11 cellular contexts compared by ENCODE assay signal in the genomic region with DNA sequence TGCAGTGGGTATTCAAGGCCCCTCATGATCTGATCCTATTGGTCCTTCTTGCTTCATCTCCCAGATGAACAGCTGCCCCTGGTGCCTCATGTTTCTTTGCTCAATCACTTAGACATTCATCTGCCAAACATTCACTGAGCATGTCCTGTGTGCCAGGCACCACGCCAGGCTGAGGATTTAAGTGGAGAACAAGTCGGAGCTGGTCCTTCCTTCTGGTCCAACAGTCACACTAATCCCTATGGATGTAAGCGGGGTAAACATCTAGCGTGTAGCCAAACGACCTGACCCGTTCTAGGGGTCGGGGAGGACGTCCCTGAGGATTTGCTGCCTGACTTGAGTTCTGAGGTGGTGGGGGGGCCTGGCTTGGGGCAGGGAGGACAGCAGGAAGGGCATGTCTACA. TPM values are rescaled to one million over a fixed set of nuclear protein-coding genes. Genes with fewer than 3 reads are reported as not detected.
DNase-seq lines count a peak whose midpoint lies in the region; ATAC-seq and TF ChIP-seq lines count a peak whose summit lies in the region.
"Had no signal": no experiment of that assay in that cellular context is flagged by ENCODE, and none has a peak within 500 bp of the region (broad histone marks: within the 10 kb centered on the region; RNA-seq: fewer than 3 reads in every experiment).

No MANE protein-coding gene starts in this region.

- H3K4me3 Mint-ChIP-seq in natural killer cell treated with Interleukin-12 subunit alpha and Interleukin-12 subunit beta and Interleukin-15 and Interleukin-18, amount 100 ng/mL, for 72 hours = no peak overlapping the region

- H3K4me1 Mint-ChIP-seq in natural killer cell treated with Interleukin-12 subunit alpha and Interleukin-12 subunit beta and Interleukin-15 and Interleukin-18, amount 100 ng/mL, for 72 hours (ENCODE audit: low read depth in 2 of 2) = peaks cover under 1 to 10% of the 10 kb centered on the region in 2 donors

- H3K9me3 Mint-ChIP-seq in natural killer cell treated with Interleukin-12 subunit alpha and Interleukin-12 subunit beta and Interleukin-15 and Interleukin-18, amount 100 ng/mL, for 72 hours = no peaks in the 10 kb centered on the region

- no peak overlapping the region for H3K4me3 ChIP-seq in fibroblast of pulmonary artery (replicated peaks; ENCODE audit: low read depth, low read length)

- H3K27ac Mint-ChIP-seq in natural killer cell treated with Interleukin-12 subunit alpha and Interleukin-12 subunit beta and Interleukin-15 and Interleukin-18, amount 100 ng/mL, for 72 hours = no peak overlapping the region

- no peak for TF ChIP-seq CTCF in fibroblast of pulmonary artery (IDR thresholded peaks at IDR 0.05; ENCODE audit: low read length, missing control alignments)

- H3K36me3 Mint-ChIP-seq in natural killer cell treated with Interleukin-12 subunit alpha and Interleukin-12 subunit beta and Interleukin-15 and Interleukin-18, amount 100 ng/mL, for 72 hours = peaks cover 4% of the 10 kb centered on the region

- H3K27me3 Mint-ChIP-seq in natural killer cell treated with Interleukin-12 subunit alpha and Interleukin-12 subunit beta and Interleukin-15 and Interleukin-18, amount 100 ng/mL, for 72 hours = no peaks in the 10 kb centered on the region

- intact Hi-C loops in Right ventricle myocardium superior (cut with DNase I) (no loop called here), cardiac septum (cut with DNase I) (no loop called here)

- DNase-seq in Right ventricle myocardium superior (peak; percentile 58), cardiac septum (ENCODE audit: low spot score) (no peak), NCI-H82 (lab: John Stamatoyannopoulos, UW) (peak; percentile 74), fibroblast of pulmonary artery (ENCODE audit: low read depth) (peak; percentile 37), ureter (ENCODE audit: low spot score) (peak; percentile 61), SKM-1 (lab: John Stamatoyannopoulos, UW; ENCODE audit: unreplicated experiment) (no peak), HuH-7 (ENCODE audit: low spot score) (no peak)
- DNase-seq in natural killer cell treated with Interleukin-12 subunit alpha and Interleukin-12 subunit beta and Interleukin-15 and Interleukin-18, amount 100 ng/mL, for 72 hours (ENCODE audit: low spot score) = no peak
- DNase-seq: NCI-H226 had no signal

- ATAC-seq in Right ventricle myocardium superior (ENCODE audit: poor library complexity) = peak; percentile 20
- no peak for ATAC-seq in natural killer cell treated with Interleukin-12 subunit alpha and Interleukin-12 subunit beta and Interleukin-15 and Interleukin-18, amount 100 ng/mL, for 72 hours

RNA-seq across cellular contexts. Expression of a gene that starts 21.9 kb away (rescaled TPM):
- total RNA-seq in Right ventricle myocardium superior (20.3 TPM), cardiac septum (17.1 TPM), ureter (21.8 TPM)
- total RNA-seq in natural killer cell treated with Interleukin-12 subunit alpha and Interleukin-12 subunit beta and Interleukin-15 and Interleukin-18, amount 100 ng/mL, for 72 hours = 10 to 100 TPM; 17.3 to 34.4 TPM

RNA-seq across cellular contexts. Expression of a gene that starts 22.3 kb away (rescaled TPM):
- total RNA-seq in Right ventricle myocardium superior = 381 TPM
- 271 TPM for total RNA-seq in cardiac septum
- total RNA-seq in ureter = 104 TPM
- 10 to 100 TPM; 59.1 to 86.2 TPM for total RNA-seq in natural killer cell treated with Interleukin-12 subunit alpha and Interleukin-12 subunit beta and Interleukin-15 and Interleukin-18, amount 100 ng/mL, for 72 hours

RNA-seq across cellular contexts. Expression of a gene that starts 25.1 kb away (rescaled TPM):
- total RNA-seq in Right ventricle myocardium superior = not detected
- not detected for total RNA-seq in cardiac septum
- total RNA-seq in ureter = not detected
- under 1 TPM; 0.07 to 0.17 TPM for total RNA-seq in natural killer cell treated with Interleukin-12 subunit alpha and Interleukin-12 subunit beta and Interleukin-15 and Interleukin-18, amount 100 ng/mL, for 72 hours
- total RNA-seq: epithelial cell of proximal tubule, pulmonary artery endothelial cell had no signal

Comparison
In these comparisons a context has a peak if more than half of its experiments do, and no peak if none do; other contexts are left out.
1. DNase-seq: peak in Right ventricle myocardium superior (single experiment), NCI-H82 (single experiment), fibroblast of pulmonary artery (single experiment) and ureter (single experiment); none in cardiac septum (single experiment), SKM-1 (single experiment), natural killer cell treated with Interleukin-12 subunit alpha and Interleukin-12 subunit beta and Interleukin-15 and Interleukin-18, amount 100 ng/mL, for 72 hours (single experiment) and HuH-7 (single experiment).